In genomic region chr10:121792198-121792597, GRCh38 we compare ENCODE assay signal across 16 cellular contexts.
DNase-seq lines count a peak whose midpoint lies in the region; ATAC-seq, FAIRE-seq and TF ChIP-seq lines count a peak whose summit lies in the region.
"Had no signal": no experiment of that assay in that cellular context is flagged by ENCODE, and none has a peak within 500 bp of the region (broad histone marks: within the 10 kb centered on the region; RNA-seq: fewer than 3 reads in every experiment).

No MANE protein-coding gene starts in this region.

- DNase-seq in right lobe of liver (no peak), HepG2 (ENCODE audit: low spot score) (no peak), K562 (ENCODE audit: extremely low read depth in 1 of 4, low spot score in 3 of 4) (peak in 2 of 4 experiments; percentile 3 to 4), foreskin keratinocyte (peak in 1 of 2 donors; percentile 71), erythroblast (lab: John Stamatoyannopoulos, UW) (no peak), GM20000 (ENCODE audit: low spot score) (no peak)
- DNase-seq: activated CD8-positive, alpha-beta memory T cell treated with anti-CD3 and anti-CD28 coated beads, Interleukin-2, amount 10 ng/mL, durations not matched to agents 7 days and 5 days; KG1; NCI-H1105 treated with DMSO at 0.1 percent for 48 hours; NCI-H82; posterior cingulate gyrus; stimulated activated naive CD4-positive, alpha-beta T cell treated with Interleukin-2 at 50 U/mL for 16 hours; T-helper 2 cell; upper lobe of left lung had no signal

- 67% methylated on average over 3 of the region's 3 CpGs for WGBS in right lobe of liver (ENCODE audit: insufficient coverage, low coverage, low lambda C conversion rate, missing lambda C conversion rate)
- 100% methylated on average over 3 of the region's 3 CpGs for WGBS in HepG2 (ENCODE audit: low lambda C conversion rate)
- 61% methylated on average over 3 of the region's 3 CpGs for whole genome bisulfite sequencing in K562 (ENCODE audit: insufficient coverage, low coverage, missing lambda C conversion rate)

- TF ChIP-seq EP300 in HepG2 (IDR thresholded peaks at IDR 0.05; ENCODE audit: low read depth in 2 of 2, low read length in 2 of 2) (no peak), HepG2 (CRISPR knock-in tag; IDR thresholded peaks at IDR 0.05; ENCODE audit: borderline replicate concordance) (no peak), K562 (IDR thresholded peaks at IDR 0.05; ENCODE audit: low read length) (no peak)

- intact Hi-C loops in right lobe of liver (cut with DNase I) (no loop called here), HepG2 (cut with micrococcal nuclease; ENCODE audit: unreplicated experiment) (no loop called here), K562 (cut with micrococcal nuclease) (no loop called here)

- H3K36me3 ChIP-seq in right lobe of liver (no peaks in the 10 kb centered on the region), HepG2 (replicated peaks in 1 of 2; ENCODE audit: control insufficient read depth in 1 of 2, insufficient read depth in 2 of 2, low read length in 2 of 2) (peaks cover 5 to 29% of the 10 kb centered on the region in 2 experiments; a peak in 3 of 5 replicates), K562 (ENCODE audit: control insufficient read depth, insufficient read depth, low read length) (no peaks in the 10 kb centered on the region)

- peaks cover 0 to 11% (median 4%) of the 10 kb centered on the region in 4 donors for H3K4me1 ChIP-seq in right lobe of liver
- H3K4me1 ChIP-seq in HepG2 (ENCODE audit: insufficient read depth, low read length): no peaks in the 10 kb centered on the region
- H3K4me1 ChIP-seq in K562 (replicated peaks in 1 of 2; ENCODE audit: control insufficient read depth in 2 of 2, insufficient read depth in 2 of 2, low read length in 2 of 2): no peaks in the 10 kb centered on the region
- peaks cover 16% of the 10 kb centered on the region for H3K4me1 ChIP-seq in foreskin keratinocyte
- H3K4me1 ChIP-seq: upper lobe of left lung had no signal

- FAIRE-seq in HepG2 (lab: Jason Lieb, UNC) (no peak), K562 (lab: Jason Lieb, UNC) (no peak)

- POLR2A ChIA-PET in HepG2 (lab: Yijun Ruan, JAX) (no interaction called here), K562 (lab: Yijun Ruan, JAX) (no interaction called here)

- no peak for TF ChIP-seq POLR2A in right lobe of liver (IDR thresholded peaks at IDR 0.05)
- TF ChIP-seq POLR2A in HepG2 (IDR thresholded peaks at IDR 0.05; ENCODE audit: insufficient read depth in 1 of 2, low read depth in 2 of 2, low read length in 2 of 2): no peak
- TF ChIP-seq POLR2A in K562 (conservative IDR thresholded peaks at IDR 0.05): no peak
- TF ChIP-seq POLR2A in erythroblast (IDR thresholded peaks at IDR 0.05; ENCODE audit: low read length): no peak

- no peak overlapping the region for H3K4me3 ChIP-seq in right lobe of liver
- no peak overlapping the region for H3K4me3 ChIP-seq in HepG2 (replicated peaks in 1 of 3; ENCODE audit: insufficient read depth in 1 of 3, low read depth in 2 of 3, low read length in 3 of 3)
- H3K4me3 ChIP-seq in K562: no peak overlapping the region
- H3K4me3 ChIP-seq: upper lobe of left lung had no signal

- H3K27me3 ChIP-seq in right lobe of liver: no peaks in the 10 kb centered on the region
- no peaks in the 10 kb centered on the region for H3K27me3 ChIP-seq in HepG2 (ENCODE audit: control insufficient read depth in 1 of 2, insufficient read depth in 2 of 2, low read length in 2 of 2)
- H3K27me3 ChIP-seq in K562 (ENCODE audit: control insufficient read depth in 2 of 2, insufficient read depth in 2 of 2, low read length in 2 of 2): no peaks in the 10 kb centered on the region
- H3K27me3 ChIP-seq in foreskin keratinocyte: no peaks in the 10 kb centered on the region
- H3K27me3 ChIP-seq: upper lobe of left lung had no signal

- H3K9ac ChIP-seq in HepG2 (ENCODE audit: insufficient read depth, low read depth, low read length) (no peak overlapping the region), K562 (ENCODE audit: insufficient read depth in 1 of 2, low read depth in 2 of 2, low read length in 2 of 2) (no peak overlapping the region)

- in situ Hi-C loops in HepG2 (cut with HindIII; ENCODE audit: extremely low pct_ligation_motif_present, low pct_unique_long_range_greater_than_20kb): no loop called here
- in situ Hi-C loops in K562 (cut with MboI): no loop called here

- H4K20me1 ChIP-seq in HepG2 (ENCODE audit: insufficient read depth, low read length) (no peaks in the 10 kb centered on the region), K562 (replicated peaks; ENCODE audit: control insufficient read depth, insufficient read depth, low read length) (no peaks in the 10 kb centered on the region)

- no peak overlapping the region for H3K27ac ChIP-seq in right lobe of liver
- H3K27ac ChIP-seq in HepG2 (ENCODE audit: extremely low read length, insufficient read depth, low read length): no peak overlapping the region
- H3K27ac ChIP-seq in K562 (ENCODE audit: extremely low read depth, low read depth, low read length): no peak overlapping the region
- peak overlapping the region; percentile 40 for H3K27ac ChIP-seq in foreskin keratinocyte
- H3K27ac ChIP-seq: upper lobe of left lung had no signal

- H3K9me3 ChIP-seq in right lobe of liver (no peaks in the 10 kb centered on the region), HepG2 (ENCODE audit: low read length) (no peaks in the 10 kb centered on the region), K562 (replicated peaks; ENCODE audit: control insufficient read depth, insufficient read depth, low read depth, low read length) (no peaks in the 10 kb centered on the region)
- H3K9me3 ChIP-seq: upper lobe of left lung had no signal

- CTCF ChIA-PET in HepG2 (lab: Yijun Ruan, JAX; ENCODE audit: low intra/inter-chr PET ratio, low total read pairs): no interaction called here
- CTCF ChIA-PET in K562 (lab: Yijun Ruan, JAX; ENCODE audit: low intra/inter-chr PET ratio): no interaction called here

- H2AFZ ChIP-seq in HepG2 (ENCODE audit: low read length) (no peak overlapping the region), K562 (ENCODE audit: low read depth, low read length) (no peak overlapping the region)

- TF ChIP-seq RAD21 in HepG2 (CRISPR knock-in tag; IDR thresholded peaks at IDR 0.05) (no peak), K562 (CRISPR knock-in tag; conservative IDR thresholded peaks at IDR 0.05 in 1 of 2, IDR thresholded peaks at IDR 0.05 in 1 of 2) (no peak)

- H3K79me2 ChIP-seq in HepG2 (ENCODE audit: insufficient read depth, low read length) (no peaks in the 10 kb centered on the region), K562 (ENCODE audit: control insufficient read depth, insufficient read depth, low read length) (no peaks in the 10 kb centered on the region)

- BruUV-seq in HepG2 (replicated peaks; lab: Mats Ljungman, UMichigan) (no TSS peak), K562 (replicated peaks; lab: Mats Ljungman, UMichigan) (no TSS peak)

- H3K9me1 ChIP-seq in K562 (ENCODE audit: control insufficient read depth, insufficient read depth, low read length): no peaks in the 10 kb centered on the region

- H3K4me2 ChIP-seq in HepG2 (ENCODE audit: low read depth, low read length): no peak overlapping the region
- no peak overlapping the region for H3K4me2 ChIP-seq in K562 (ENCODE audit: insufficient read depth, low read length)

- ATAC-seq in right lobe of liver (peak in 3 of 4 donors; percentile 32 to 66 (median 43)), HepG2 (no peak), K562 (peak; percentile 54; the same call in 1 of the 3 replicates), foreskin keratinocyte (peak; percentile 91), HG02884 (IDR thresholded peaks at IDR 0.05; ENCODE audit: unreplicated experiment) (no peak), HG02642 (IDR thresholded peaks at IDR 0.05; ENCODE audit: poor library complexity, unreplicated experiment) (no peak)
- ATAC-seq: activated CD8-positive, alpha-beta memory T cell treated with anti-CD3 and anti-CD28 coated beads, Interleukin-2, amount 10 ng/mL, durations not matched to agents 7 days and 5 days had no signal

- no peak for TF ChIP-seq CTCF in right lobe of liver (IDR thresholded peaks at IDR 0.05)
- no peak for TF ChIP-seq CTCF in HepG2 (CRISPR knock-in tag; IDR thresholded peaks at IDR 0.05)
- TF ChIP-seq CTCF in K562 (IDR thresholded peaks at IDR 0.05 in 2 of 3, conservative IDR thresholded peaks at IDR 0.05 in 1 of 3; ENCODE audit: insufficient read depth in 2 of 3, low read depth in 1 of 3, low read length in 3 of 3): no peak
- no peak for TF ChIP-seq CTCF in foreskin keratinocyte (conservative IDR thresholded peaks at IDR 0.05)
- no peak for TF ChIP-seq CTCF in GM20000 (IDR thresholded peaks at IDR 0.05; ENCODE audit: extremely low read depth, missing control alignments)

TF ChIP-seq in HepG2, 621 proteins besides CTCF, POLR2A, EP300 and RAD21:
- TF ChIP-seq SMYD3 (CRISPR knock-in tag; IDR thresholded peaks at IDR 0.05): no peak
- TF ChIP-seq ATM (IDR thresholded peaks at IDR 0.05; ENCODE audit: borderline replicate concordance): no peak
- no peak for TF ChIP-seq MIER2 (CRISPR knock-in tag; IDR thresholded peaks at IDR 0.05)
- no peak for TF ChIP-seq ERF (CRISPR knock-in tag; IDR thresholded peaks at IDR 0.05)
- TF ChIP-seq MAF1 (CRISPR knock-in tag; IDR thresholded peaks at IDR 0.05; ENCODE audit: borderline replicate concordance): no peak
- TF ChIP-seq THYN1 (CRISPR knock-in tag; IDR thresholded peaks at IDR 0.05; ENCODE audit: borderline replicate concordance, low read depth): no peak
- no peak for TF ChIP-seq KAT7 (CRISPR knock-in tag; IDR thresholded peaks at IDR 0.05; ENCODE audit: borderline replicate concordance)
- no peak for TF ChIP-seq ZNF207 (IDR thresholded peaks at IDR 0.05; ENCODE audit: borderline replicate concordance)
- no peak for TF ChIP-seq MXD4 (CRISPR knock-in tag; IDR thresholded peaks at IDR 0.05)

TF ChIP-seq in K562, 482 proteins besides CTCF, POLR2A, EP300 and RAD21:
- TF ChIP-seq C11orf30 (IDR thresholded peaks at IDR 0.05; ENCODE audit: low read depth) (peak; percentile 10; the same call in 1 of the 2 replicates), NFE2 (IDR thresholded peaks at IDR 0.05; ENCODE audit: low read depth) (0 out of 2 replicates have a peak, but pooled peaks have one; percentile 16), ID3 (CRISPR knock-in tag; IDR thresholded peaks at IDR 0.05) (no peak), ID3 (tag; IDR thresholded peaks at IDR 0.05) (no peak)
TF ChIP-seq in K562: peak in this region for 2.

Comparison
In these comparisons a context has a peak if more than half of its experiments do, and no peak if none do; other contexts are left out.
1. ATAC-seq: peak in right lobe of liver (3 of 4), K562 (single experiment) and foreskin keratinocyte (single experiment); none in HepG2 (single experiment), HG02884 (single experiment) and HG02642 (single experiment).